Comparison of ENCODE assay signal across 1 cellular context in the genomic region with DNA sequence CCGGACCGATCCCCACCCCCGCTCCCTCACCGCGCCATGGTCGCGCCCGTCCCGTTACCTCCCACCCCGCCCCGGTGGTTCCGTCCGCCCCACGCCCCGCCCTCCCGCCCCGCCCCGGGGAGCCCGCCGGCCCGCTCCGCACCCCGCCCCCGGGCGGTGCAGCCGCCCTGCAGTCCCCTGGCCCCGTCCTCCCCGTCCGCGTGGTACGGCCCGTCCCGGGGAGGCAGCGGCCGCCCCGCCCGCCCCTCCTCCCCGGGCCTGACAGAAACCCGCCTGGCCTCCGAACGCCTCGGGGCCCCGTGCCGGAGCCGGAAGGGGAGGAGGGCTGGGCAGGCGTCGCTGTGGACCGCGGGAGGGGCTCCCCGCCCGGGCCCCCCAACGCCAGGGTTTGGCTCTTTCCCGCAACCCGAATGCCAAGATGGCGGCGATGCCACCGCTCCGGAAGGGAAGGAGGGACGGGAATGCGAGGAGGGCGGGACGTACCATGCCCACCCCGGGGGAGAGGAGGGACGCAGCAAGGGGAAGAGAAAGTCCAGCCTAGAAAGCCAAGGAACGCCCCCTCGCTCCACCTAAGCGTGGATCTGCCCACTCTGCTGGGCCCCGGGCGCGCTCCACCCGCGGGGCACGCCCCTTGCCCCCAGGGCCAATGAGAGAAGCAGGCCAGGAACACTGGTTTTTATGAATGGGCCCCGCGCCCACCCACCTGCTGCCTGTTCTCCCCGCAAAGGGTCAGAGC.
A peak's percentile ranks its signal among the peaks of the same experiment; 100 is the strongest.
TF ChIP-seq lines count a peak whose summit lies in the region.

A gene (minus strand): TSS at position 56 of the 736 bp plus-strand sequence. CDS start 132 bp downstream, outside the sequence.

TF ChIP-seq in HepG2, 621 proteins besides CTCF, POLR2A, EP300 and RAD21 (continued from another document and continues in another):
- TF ChIP-seq, protein P1, sequence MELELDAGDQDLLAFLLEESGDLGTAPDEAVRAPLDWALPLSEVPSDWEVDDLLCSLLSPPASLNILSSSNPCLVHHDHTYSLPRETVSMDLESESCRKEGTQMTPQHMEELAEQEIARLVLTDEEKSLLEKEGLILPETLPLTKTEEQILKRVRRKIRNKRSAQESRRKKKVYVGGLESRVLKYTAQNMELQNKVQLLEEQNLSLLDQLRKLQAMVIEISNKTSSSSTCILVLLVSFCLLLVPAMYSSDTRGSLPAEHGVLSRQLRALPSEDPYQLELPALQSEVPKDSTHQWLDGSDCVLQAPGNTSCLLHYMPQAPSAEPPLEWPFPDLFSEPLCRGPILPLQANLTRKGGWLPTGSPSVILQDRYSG (CRISPR knock-in tag; IDR thresholded peaks at IDR 0.05): no peak
- TF ChIP-seq, protein P2, sequence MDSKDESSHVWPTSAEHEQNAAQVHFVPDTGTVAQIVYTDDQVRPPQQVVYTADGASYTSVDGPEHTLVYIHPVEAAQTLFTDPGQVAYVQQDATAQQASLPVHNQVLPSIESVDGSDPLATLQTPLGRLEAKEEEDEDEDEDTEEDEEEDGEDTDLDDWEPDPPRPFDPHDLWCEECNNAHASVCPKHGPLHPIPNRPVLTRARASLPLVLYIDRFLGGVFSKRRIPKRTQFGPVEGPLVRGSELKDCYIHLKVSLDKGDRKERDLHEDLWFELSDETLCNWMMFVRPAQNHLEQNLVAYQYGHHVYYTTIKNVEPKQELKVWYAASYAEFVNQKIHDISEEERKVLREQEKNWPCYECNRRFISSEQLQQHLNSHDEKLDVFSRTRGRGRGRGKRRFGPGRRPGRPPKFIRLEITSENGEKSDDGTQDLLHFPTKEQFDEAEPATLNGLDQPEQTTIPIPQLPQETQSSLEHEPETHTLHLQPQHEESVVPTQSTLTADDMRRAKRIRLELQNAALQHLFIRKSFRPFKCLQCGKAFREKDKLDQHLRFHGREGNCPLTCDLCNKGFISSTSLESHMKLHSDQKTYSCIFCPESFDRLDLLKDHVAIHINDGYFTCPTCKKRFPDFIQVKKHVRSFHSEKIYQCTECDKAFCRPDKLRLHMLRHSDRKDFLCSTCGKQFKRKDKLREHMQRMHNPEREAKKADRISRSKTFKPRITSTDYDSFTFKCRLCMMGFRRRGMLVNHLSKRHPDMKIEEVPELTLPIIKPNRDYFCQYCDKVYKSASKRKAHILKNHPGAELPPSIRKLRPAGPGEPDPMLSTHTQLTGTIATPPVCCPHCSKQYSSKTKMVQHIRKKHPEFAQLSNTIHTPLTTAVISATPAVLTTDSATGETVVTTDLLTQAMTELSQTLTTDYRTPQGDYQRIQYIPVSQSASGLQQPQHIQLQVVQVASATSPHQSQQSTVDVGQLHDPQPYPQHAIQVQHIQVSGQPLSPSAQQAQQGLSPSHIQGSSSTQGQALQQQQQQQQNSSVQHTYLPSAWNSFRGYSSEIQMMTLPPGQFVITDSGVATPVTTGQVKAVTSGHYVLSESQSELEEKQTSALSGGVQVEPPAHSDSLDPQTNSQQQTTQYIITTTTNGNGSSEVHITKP (CRISPR knock-in tag; IDR thresholded peaks at IDR 0.05; ENCODE audit: low read depth): peak; percentile 98
- TF ChIP-seq MED1 (CRISPR knock-in tag; IDR thresholded peaks at IDR 0.05) (peak; percentile 86), ZNF230 (CRISPR knock-in tag; IDR thresholded peaks at IDR 0.05) (peak; percentile 58; the same call in 1 of the 2 replicates), YEATS4 (CRISPR knock-in tag; IDR thresholded peaks at IDR 0.05; ENCODE audit: borderline replicate concordance) (peak; percentile 98), STAT5B (CRISPR knock-in tag; IDR thresholded peaks at IDR 0.05) (no peak), NCOA2 (CRISPR knock-in tag; IDR thresholded peaks at IDR 0.05) (peak; percentile 29; the same call in 1 of the 2 replicates), ZNF598 (CRISPR knock-in tag; IDR thresholded peaks at IDR 0.05; ENCODE audit: borderline replicate concordance) (peak; percentile 91), SIX1 (CRISPR knock-in tag; IDR thresholded peaks at IDR 0.05; ENCODE audit: borderline replicate concordance) (no peak; the same call in 1 of the 2 replicates), ZBTB42 (CRISPR knock-in tag; IDR thresholded peaks at IDR 0.05) (no peak), SP4 (CRISPR knock-in tag; IDR thresholded peaks at IDR 0.05) (peak; percentile 96), ZNF484 (CRISPR knock-in tag; IDR thresholded peaks at IDR 0.05; ENCODE audit: borderline replicate concordance, low read depth) (no peak), ZNF430 (CRISPR knock-in tag; IDR thresholded peaks at IDR 0.05) (no peak), XBP1 (CRISPR knock-in tag; IDR thresholded peaks at IDR 0.05) (0 out of 2 replicates have a peak, but pooled peaks have one; percentile 59), ZNF333 (CRISPR knock-in tag; IDR thresholded peaks at IDR 0.05; ENCODE audit: borderline replicate concordance) (no peak), ZFP1 (CRISPR knock-in tag; IDR thresholded peaks at IDR 0.05) (peak; percentile 63; the same call in 1 of the 2 replicates), BORCS8-MEF2B (CRISPR knock-in tag; IDR thresholded peaks at IDR 0.05) (peak; percentile 83), ZNF138 (CRISPR knock-in tag; IDR thresholded peaks at IDR 0.05; ENCODE audit: low read depth) (peak; percentile 50; the same call in 1 of the 2 replicates), ZNF350 (CRISPR knock-in tag; IDR thresholded peaks at IDR 0.05; ENCODE audit: borderline replicate concordance, low read depth) (no peak; the same call in none of the 2 replicates), HNRNPLL (IDR thresholded peaks at IDR 0.05; ENCODE audit: low read depth, low read length, poor library complexity, severe bottlenecking) (peak; percentile 67), HOXA3 (CRISPR knock-in tag; IDR thresholded peaks at IDR 0.05) (peak; percentile 94), ZNF883 (CRISPR knock-in tag; IDR thresholded peaks at IDR 0.05; ENCODE audit: not compliant biosample characterization) (no peak), ZKSCAN1 (IDR thresholded peaks at IDR 0.05; ENCODE audit: low read length) (no peak), FOXC1 (CRISPR knock-in tag; IDR thresholded peaks at IDR 0.05; ENCODE audit: borderline replicate concordance) (peak; percentile 69; the same call in 1 of the 2 replicates), BHLHE40 (IDR thresholded peaks at IDR 0.05; ENCODE audit: low read length) (peak; percentile 98), MXI1 (IDR thresholded peaks at IDR 0.05; ENCODE audit: borderline replicate concordance, low read depth, low read length) (peak; percentile 96; the same call in 2 of the 3 replicates), PAX8 (CRISPR knock-in tag; IDR thresholded peaks at IDR 0.05; ENCODE audit: borderline replicate concordance) (no peak), ZBTB7A (CRISPR knock-in tag; IDR thresholded peaks at IDR 0.05) (0 out of 2 replicates have a peak, but pooled peaks have one; percentile 19), DMAP1 (CRISPR knock-in tag; IDR thresholded peaks at IDR 0.05) (peak; percentile 98), ZBTB1 (CRISPR knock-in tag; IDR thresholded peaks at IDR 0.05; ENCODE audit: borderline replicate concordance) (no peak; the same call in 1 of the 2 replicates), ZNF777 (CRISPR knock-in tag; IDR thresholded peaks at IDR 0.05) (peak; percentile 70), ZNF672 (CRISPR knock-in tag; IDR thresholded peaks at IDR 0.05) (no peak), ZNF652 (CRISPR knock-in tag; IDR thresholded peaks at IDR 0.05; ENCODE audit: borderline replicate concordance, low read depth) (no peak), FOXK2 (IDR thresholded peaks at IDR 0.05) (peak; percentile 98), ZNF549 (CRISPR knock-in tag; IDR thresholded peaks at IDR 0.05) (no peak)
- TF ChIP-seq, protein P3, sequence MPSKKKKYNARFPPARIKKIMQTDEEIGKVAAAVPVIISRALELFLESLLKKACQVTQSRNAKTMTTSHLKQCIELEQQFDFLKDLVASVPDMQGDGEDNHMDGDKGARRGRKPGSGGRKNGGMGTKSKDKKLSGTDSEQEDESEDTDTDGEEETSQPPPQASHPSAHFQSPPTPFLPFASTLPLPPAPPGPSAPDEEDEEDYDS (CRISPR knock-in tag; IDR thresholded peaks at IDR 0.05): peak; percentile 96
- TF ChIP-seq, protein P4, sequence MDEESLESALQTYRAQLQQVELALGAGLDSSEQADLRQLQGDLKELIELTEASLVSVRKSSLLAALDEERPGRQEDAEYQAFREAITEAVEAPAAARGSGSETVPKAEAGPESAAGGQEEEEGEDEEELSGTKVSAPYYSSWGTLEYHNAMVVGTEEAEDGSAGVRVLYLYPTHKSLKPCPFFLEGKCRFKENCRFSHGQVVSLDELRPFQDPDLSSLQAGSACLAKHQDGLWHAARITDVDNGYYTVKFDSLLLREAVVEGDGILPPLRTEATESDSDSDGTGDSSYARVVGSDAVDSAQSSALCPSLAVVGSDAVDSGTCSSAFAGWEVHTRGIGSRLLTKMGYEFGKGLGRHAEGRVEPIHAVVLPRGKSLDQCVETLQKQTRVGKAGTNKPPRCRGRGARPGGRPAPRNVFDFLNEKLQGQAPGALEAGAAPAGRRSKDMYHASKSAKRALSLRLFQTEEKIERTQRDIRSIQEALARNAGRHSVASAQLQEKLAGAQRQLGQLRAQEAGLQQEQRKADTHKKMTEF (CRISPR knock-in tag; IDR thresholded peaks at IDR 0.05): peak; percentile 88
- TF ChIP-seq, protein P5, sequence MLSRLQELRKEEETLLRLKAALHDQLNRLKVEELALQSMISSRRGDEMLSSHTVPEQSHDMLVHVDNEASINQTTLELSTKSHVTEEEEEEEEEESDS (CRISPR knock-in tag; IDR thresholded peaks at IDR 0.05; ENCODE audit: borderline replicate concordance): peak; percentile 87; the same call in 1 of the 2 replicates
- TF ChIP-seq, protein P6, sequence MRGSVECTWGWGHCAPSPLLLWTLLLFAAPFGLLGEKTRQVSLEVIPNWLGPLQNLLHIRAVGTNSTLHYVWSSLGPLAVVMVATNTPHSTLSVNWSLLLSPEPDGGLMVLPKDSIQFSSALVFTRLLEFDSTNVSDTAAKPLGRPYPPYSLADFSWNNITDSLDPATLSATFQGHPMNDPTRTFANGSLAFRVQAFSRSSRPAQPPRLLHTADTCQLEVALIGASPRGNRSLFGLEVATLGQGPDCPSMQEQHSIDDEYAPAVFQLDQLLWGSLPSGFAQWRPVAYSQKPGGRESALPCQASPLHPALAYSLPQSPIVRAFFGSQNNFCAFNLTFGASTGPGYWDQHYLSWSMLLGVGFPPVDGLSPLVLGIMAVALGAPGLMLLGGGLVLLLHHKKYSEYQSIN (CRISPR knock-in tag; IDR thresholded peaks at IDR 0.05; ENCODE audit: borderline replicate concordance): no peak
- TF ChIP-seq, protein P7, sequence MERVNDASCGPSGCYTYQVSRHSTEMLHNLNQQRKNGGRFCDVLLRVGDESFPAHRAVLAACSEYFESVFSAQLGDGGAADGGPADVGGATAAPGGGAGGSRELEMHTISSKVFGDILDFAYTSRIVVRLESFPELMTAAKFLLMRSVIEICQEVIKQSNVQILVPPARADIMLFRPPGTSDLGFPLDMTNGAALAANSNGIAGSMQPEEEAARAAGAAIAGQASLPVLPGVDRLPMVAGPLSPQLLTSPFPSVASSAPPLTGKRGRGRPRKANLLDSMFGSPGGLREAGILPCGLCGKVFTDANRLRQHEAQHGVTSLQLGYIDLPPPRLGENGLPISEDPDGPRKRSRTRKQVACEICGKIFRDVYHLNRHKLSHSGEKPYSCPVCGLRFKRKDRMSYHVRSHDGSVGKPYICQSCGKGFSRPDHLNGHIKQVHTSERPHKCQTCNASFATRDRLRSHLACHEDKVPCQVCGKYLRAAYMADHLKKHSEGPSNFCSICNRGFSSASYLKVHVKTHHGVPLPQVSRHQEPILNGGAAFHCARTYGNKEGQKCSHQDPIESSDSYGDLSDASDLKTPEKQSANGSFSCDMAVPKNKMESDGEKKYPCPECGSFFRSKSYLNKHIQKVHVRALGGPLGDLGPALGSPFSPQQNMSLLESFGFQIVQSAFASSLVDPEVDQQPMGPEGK (CRISPR knock-in tag; IDR thresholded peaks at IDR 0.05): peak; percentile 98
- TF ChIP-seq, protein P8, sequence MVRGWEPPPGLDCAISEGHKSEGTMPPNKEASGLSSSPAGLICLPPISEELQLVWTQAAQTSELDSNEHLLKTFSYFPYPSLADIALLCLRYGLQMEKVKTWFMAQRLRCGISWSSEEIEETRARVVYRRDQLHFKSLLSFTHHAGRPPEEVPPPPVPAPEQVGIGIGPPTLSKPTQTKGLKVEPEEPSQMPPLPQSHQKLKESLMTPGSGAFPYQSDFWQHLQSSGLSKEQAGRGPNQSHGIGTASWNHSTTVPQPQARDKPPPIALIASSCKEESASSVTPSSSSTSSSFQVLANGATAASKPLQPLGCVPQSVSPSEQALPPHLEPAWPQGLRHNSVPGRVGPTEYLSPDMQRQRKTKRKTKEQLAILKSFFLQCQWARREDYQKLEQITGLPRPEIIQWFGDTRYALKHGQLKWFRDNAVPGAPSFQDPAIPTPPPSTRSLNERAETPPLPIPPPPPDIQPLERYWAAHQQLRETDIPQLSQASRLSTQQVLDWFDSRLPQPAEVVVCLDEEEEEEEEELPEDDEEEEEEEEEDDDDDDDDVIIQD (CRISPR knock-in tag; IDR thresholded peaks at IDR 0.05; ENCODE audit: low read depth): peak; percentile 44
- TF ChIP-seq, protein P9, sequence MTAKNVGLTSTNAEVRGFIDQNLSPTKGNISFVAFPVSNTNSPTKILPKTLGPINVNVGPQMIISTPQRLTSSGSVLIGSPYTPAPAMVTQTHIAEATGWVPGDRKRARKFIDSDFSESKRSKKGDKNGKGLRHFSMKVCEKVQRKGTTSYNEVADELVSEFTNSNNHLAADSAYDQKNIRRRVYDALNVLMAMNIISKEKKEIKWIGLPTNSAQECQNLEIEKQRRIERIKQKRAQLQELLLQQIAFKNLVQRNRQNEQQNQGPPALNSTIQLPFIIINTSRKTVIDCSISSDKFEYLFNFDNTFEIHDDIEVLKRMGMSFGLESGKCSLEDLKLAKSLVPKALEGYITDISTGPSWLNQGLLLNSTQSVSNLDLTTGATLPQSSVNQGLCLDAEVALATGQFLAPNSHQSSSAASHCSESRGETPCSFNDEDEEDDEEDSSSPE (CRISPR knock-in tag; IDR thresholded peaks at IDR 0.05): peak; percentile 89
- TF ChIP-seq, protein P10, sequence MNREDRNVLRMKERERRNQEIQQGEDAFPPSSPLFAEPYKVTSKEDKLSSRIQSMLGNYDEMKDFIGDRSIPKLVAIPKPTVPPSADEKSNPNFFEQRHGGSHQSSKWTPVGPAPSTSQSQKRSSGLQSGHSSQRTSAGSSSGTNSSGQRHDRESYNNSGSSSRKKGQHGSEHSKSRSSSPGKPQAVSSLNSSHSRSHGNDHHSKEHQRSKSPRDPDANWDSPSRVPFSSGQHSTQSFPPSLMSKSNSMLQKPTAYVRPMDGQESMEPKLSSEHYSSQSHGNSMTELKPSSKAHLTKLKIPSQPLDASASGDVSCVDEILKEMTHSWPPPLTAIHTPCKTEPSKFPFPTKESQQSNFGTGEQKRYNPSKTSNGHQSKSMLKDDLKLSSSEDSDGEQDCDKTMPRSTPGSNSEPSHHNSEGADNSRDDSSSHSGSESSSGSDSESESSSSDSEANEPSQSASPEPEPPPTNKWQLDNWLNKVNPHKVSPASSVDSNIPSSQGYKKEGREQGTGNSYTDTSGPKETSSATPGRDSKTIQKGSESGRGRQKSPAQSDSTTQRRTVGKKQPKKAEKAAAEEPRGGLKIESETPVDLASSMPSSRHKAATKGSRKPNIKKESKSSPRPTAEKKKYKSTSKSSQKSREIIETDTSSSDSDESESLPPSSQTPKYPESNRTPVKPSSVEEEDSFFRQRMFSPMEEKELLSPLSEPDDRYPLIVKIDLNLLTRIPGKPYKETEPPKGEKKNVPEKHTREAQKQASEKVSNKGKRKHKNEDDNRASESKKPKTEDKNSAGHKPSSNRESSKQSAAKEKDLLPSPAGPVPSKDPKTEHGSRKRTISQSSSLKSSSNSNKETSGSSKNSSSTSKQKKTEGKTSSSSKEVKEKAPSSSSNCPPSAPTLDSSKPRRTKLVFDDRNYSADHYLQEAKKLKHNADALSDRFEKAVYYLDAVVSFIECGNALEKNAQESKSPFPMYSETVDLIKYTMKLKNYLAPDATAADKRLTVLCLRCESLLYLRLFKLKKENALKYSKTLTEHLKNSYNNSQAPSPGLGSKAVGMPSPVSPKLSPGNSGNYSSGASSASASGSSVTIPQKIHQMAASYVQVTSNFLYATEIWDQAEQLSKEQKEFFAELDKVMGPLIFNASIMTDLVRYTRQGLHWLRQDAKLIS (CRISPR knock-in tag; IDR thresholded peaks at IDR 0.05): no peak; the same call in 1 of the 2 replicates
